Comparison of ENCODE assay signal across 8 cellular contexts in genomic region chr19:7395360-7395781, GRCh38. TPM values are rescaled to one million over a fixed set of nuclear protein-coding genes. Genes with fewer than 3 reads are reported as not detected.
DNase-seq lines count a peak whose midpoint lies in the region; ATAC-seq and TF ChIP-seq lines count a peak whose summit lies in the region.

No MANE protein-coding gene starts in this region.

- TF ChIP-seq CTCF in AG04449 (IDR thresholded peaks at IDR 0.05; ENCODE audit: insufficient read depth, low read length, missing control alignments) (no peak), NB4 (IDR thresholded peaks at IDR 0.05; ENCODE audit: low read depth, low read length) (no peak)

- DNase-seq in AG04449 (ENCODE audit: low read depth, low spot score) (no peak), NB4 (ENCODE audit: low read depth) (no peak), dermis blood vessel endothelial cell (peak; percentile 26), DMS79 treated with DMSO at 0.1 percent for 48 hours (lab: John Stamatoyannopoulos, UW) (no peak), putamen (ENCODE audit: low spot score) (no peak)

- CTCF ChIA-PET in AG04449 (lab: Yijun Ruan, JAX): interaction anchor here (1.2 to 2.7 kb wide), 2 partner anchors 16 to 41 kb away, joined by 3 to 9 read pairs; no protein-coding TSS in a partner anchor

- H3K4me3 ChIP-seq in AG04449 (ENCODE audit: low read depth, low read length): peak overlapping the region; percentile 90
- H3K4me3 ChIP-seq in NB4 (ENCODE audit: low read depth, low read length): peak overlapping the region; percentile 78
- peak overlapping the region; percentile 59 for H3K4me3 ChIP-seq in mononuclear cell (ENCODE audit: low read length)

- no peak for TF ChIP-seq POLR2A in NB4 (IDR thresholded peaks at IDR 0.05; ENCODE audit: extremely low read depth, insufficient read length)

- no peaks in the 10 kb centered on the region for H3K27me3 ChIP-seq in mononuclear cell (ENCODE audit: insufficient read depth, low read length)

- peaks cover 46% of the 10 kb centered on the region for H3K4me1 ChIP-seq in mononuclear cell (ENCODE audit: insufficient read depth, low read length)

- no peaks in the 10 kb centered on the region for H3K9me3 ChIP-seq in mononuclear cell (ENCODE audit: low read depth, low read length)

- ATAC-seq in GM21423 (IDR thresholded peaks at IDR 0.05; ENCODE audit: unreplicated experiment) (peak; percentile 25), GM18870 (IDR thresholded peaks at IDR 0.05; ENCODE audit: unreplicated experiment) (no peak)

- POLR2A ChIA-PET in AG04449 (lab: Yijun Ruan, JAX): no interaction called here

RNA-seq across cellular contexts. Expression of gene ARHGEF18, which starts 46.6 kb away (rescaled TPM):
- total RNA-seq in dermis blood vessel endothelial cell (37.8 and 45.3 TPM in 2 replicates), mononuclear cell (45.0 TPM)
